In the genomic region with DNA sequence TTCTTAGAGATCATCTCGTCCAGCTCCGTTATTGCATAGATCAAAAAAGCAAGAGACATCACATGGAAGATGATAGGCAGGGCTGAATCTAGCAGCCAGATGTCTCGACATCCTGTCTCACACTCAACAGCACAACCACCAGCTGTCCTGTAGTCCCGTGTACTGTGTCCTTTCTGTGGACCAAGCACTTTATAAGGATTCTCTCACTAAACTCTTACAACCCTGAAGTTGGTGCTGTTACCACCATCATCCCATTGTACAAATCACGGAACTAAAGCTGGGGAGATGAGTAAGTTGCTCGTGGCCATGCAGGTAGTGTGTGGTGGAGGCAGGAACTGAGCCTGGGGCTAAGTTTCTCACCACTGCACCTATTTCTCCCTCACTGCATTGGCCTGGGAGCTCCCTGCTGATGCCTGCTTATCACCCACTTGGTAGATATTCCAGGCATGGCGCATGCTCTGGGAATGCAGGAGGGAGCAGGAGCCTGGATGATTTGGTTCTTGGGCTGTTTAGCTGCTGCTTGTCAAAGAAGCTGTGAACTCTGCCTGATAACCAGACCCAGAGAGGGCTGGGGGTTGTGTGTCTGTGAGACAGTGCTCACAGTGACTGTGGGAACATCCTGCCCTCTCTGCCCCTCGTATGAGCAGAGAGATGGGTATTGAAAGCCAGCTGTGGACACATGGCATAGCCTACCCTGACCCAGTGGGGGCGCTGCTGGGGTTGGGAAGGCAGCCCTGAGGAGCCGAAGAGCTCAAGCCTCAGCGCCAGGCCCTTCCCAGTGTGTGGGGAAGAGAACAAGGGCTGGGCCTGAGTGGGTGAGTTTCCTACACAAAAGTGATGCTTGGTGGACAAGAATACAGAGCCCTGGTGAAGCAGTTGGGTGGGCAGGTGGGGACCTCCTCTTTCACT, we compare ENCODE assay signal across 10 cellular contexts. TPM values are rescaled to one million over a fixed set of nuclear protein-coding genes. Genes with fewer than 3 reads are reported as not detected.
A peak's percentile ranks its signal among the peaks of the same experiment; 100 is the strongest.
DNase-seq lines count a peak whose midpoint lies in the region; ATAC-seq, FAIRE-seq and TF ChIP-seq lines count a peak whose summit lies in the region.
"Had no signal": no experiment of that assay in that cellular context is flagged by ENCODE, and none has a peak within 500 bp of the region (broad histone marks: within the 10 kb centered on the region; RNA-seq: fewer than 3 reads in every experiment).

No MANE protein-coding gene starts in this region.

- no peaks in the 10 kb centered on the region for H3K4me1 ChIP-seq in trophoblast cell (ENCODE audit: control insufficient read depth in 1 of 2, insufficient read depth in 2 of 2, low read length in 2 of 2)
- H3K4me1 ChIP-seq in lower lobe of right lung = no peaks in the 10 kb centered on the region
- H3K4me1 ChIP-seq: uterus had no signal

- DNase-seq in NCI-H82 (lab: John Stamatoyannopoulos, UW) = peak; percentile 82
- DNase-seq in NCI-H82 treated with DMSO at 0.1 percent for 48 hours (lab: John Stamatoyannopoulos, UW; ENCODE audit: unreplicated experiment) = no peak
- peak; percentile 74 for DNase-seq in NCI-H1694 (lab: John Stamatoyannopoulos, UW)
- DNase-seq in coronary artery (ENCODE audit: low spot score) = peak; percentile 24
- peak; percentile 98 for DNase-seq in trophoblast cell
- DNase-seq in lower lobe of right lung = no peak
- DNase-seq in GM12892 (ENCODE audit: insufficient read length) = no peak

- no peak overlapping the region for H4K8ac ChIP-seq in trophoblast cell (ENCODE audit: low read depth, low read length)

- no peak overlapping the region for H3K18ac ChIP-seq in trophoblast cell (ENCODE audit: low read length)

- no peak for FAIRE-seq in GM12892 (lab: Jason Lieb, UNC)

- H2AK5ac ChIP-seq in trophoblast cell (ENCODE audit: low read length) = no peak overlapping the region

- no peaks in the 10 kb centered on the region for H3K79me2 ChIP-seq in trophoblast cell (ENCODE audit: control insufficient read depth, insufficient read depth, low read length, poor library complexity)

- no peak for TF ChIP-seq POLR2A in GM12892 (IDR thresholded peaks at IDR 0.05; ENCODE audit: low read depth, low read length)

- no peak overlapping the region for H3K14ac ChIP-seq in trophoblast cell (ENCODE audit: low read length)

- TF ChIP-seq CTCF in coronary artery (IDR thresholded peaks at IDR 0.05) = no peak
- TF ChIP-seq CTCF in lower lobe of right lung (IDR thresholded peaks at IDR 0.05) = no peak

- H3K9ac ChIP-seq in trophoblast cell (ENCODE audit: low read length) = no peak overlapping the region

- H2BK12ac ChIP-seq in trophoblast cell (ENCODE audit: low read length) = no peak overlapping the region

- H4K91ac ChIP-seq in trophoblast cell (ENCODE audit: low read depth, low read length) = no peak overlapping the region

- no peak for ATAC-seq in HG03460 (IDR thresholded peaks at IDR 0.05; ENCODE audit: unreplicated experiment)
- ATAC-seq in lower lobe of right lung = no peak

- H3K4me3 ChIP-seq in coronary artery (no peak overlapping the region), trophoblast cell (ENCODE audit: low read depth, low read length) (no peak overlapping the region), lower lobe of right lung (no peak overlapping the region)
- H3K4me3 ChIP-seq: uterus had no signal

- H3K36me3 ChIP-seq in trophoblast cell (ENCODE audit: control insufficient read depth in 1 of 2, insufficient read depth in 2 of 2, low read length in 2 of 2) (no peaks in the 10 kb centered on the region), lower lobe of right lung (no peaks in the 10 kb centered on the region)
- H3K36me3 ChIP-seq: uterus had no signal

- H2BK5ac ChIP-seq in trophoblast cell (ENCODE audit: low read depth, low read length, poor library complexity) = no peak overlapping the region

- no CpG with 5 or more reads among the region's 11 CpGs for WGBS in trophoblast cell (ENCODE audit: extremely low coverage, insufficient coverage, insufficient read length)

- H3K23ac ChIP-seq in trophoblast cell (ENCODE audit: low read length) = no peak overlapping the region

- no peak overlapping the region for H2BK120ac ChIP-seq in trophoblast cell (ENCODE audit: insufficient read depth, low read length, poor library complexity)

- no peaks in the 10 kb centered on the region for H3K79me1 ChIP-seq in trophoblast cell (ENCODE audit: low read length)

- intact Hi-C loops in lower lobe of right lung (cut with DNase I) = loop anchor here (10.0 kb wide), 1 partner anchor 165 kb away; no protein-coding TSS in a partner anchor

- no peak overlapping the region for H4K12ac ChIP-seq in trophoblast cell (ENCODE audit: low read depth, low read length)

- H2AFZ ChIP-seq in trophoblast cell (ENCODE audit: insufficient read depth, low read length, poor library complexity) = no peak overlapping the region

- no peak overlapping the region for H3K27ac ChIP-seq in coronary artery
- H3K27ac ChIP-seq in trophoblast cell (ENCODE audit: low read depth, low read length) = no peak overlapping the region
- no peak overlapping the region for H3K27ac ChIP-seq in lower lobe of right lung
- H3K27ac ChIP-seq: uterus had no signal

- no peak overlapping the region for H3K4ac ChIP-seq in trophoblast cell (ENCODE audit: low read depth, low read length)

- H3K27me3 ChIP-seq in trophoblast cell (ENCODE audit: insufficient read depth, low read length) = no peaks in the 10 kb centered on the region
- peaks cover 5% of the 10 kb centered on the region for H3K27me3 ChIP-seq in lower lobe of right lung (ENCODE audit: low read depth)
- H3K27me3 ChIP-seq: uterus had no signal

- no peak overlapping the region for H3K4me2 ChIP-seq in trophoblast cell (ENCODE audit: low read length)

- H3K9me3 ChIP-seq in trophoblast cell (ENCODE audit: insufficient read depth, low read depth, low read length) (no peaks in the 10 kb centered on the region), lower lobe of right lung (no peaks in the 10 kb centered on the region)
- H3K9me3 ChIP-seq: uterus had no signal

RNA-seq across cellular contexts. Expression of a gene that starts 13.6 kb away (rescaled TPM):
- polyA plus RNA-seq in trophoblast cell (2013) = 0.68 and 1.1 TPM in 2 replicates
- 1.3 TPM for total RNA-seq in lower lobe of right lung
- 19.8 TPM for polyA plus RNA-seq in GM12892 (2012; ENCODE audit: missing spikeins)

RNA-seq across cellular contexts. Expression of a gene that starts 32.7 kb away (rescaled TPM):
- polyA plus RNA-seq in trophoblast cell (2013) = 46.3 and 46.7 TPM in 2 replicates
- total RNA-seq in lower lobe of right lung = 52.0 TPM
- polyA plus RNA-seq in GM12892 (2012; ENCODE audit: missing spikeins) = 38.9 TPM

RNA-seq across cellular contexts. Expression of a gene that starts 45.9 kb away (rescaled TPM):
- polyA plus RNA-seq in trophoblast cell (2013) = not detected in 2 replicates
- total RNA-seq in lower lobe of right lung = not detected
- polyA plus RNA-seq in GM12892 (2012; ENCODE audit: missing spikeins) = not detected
- total RNA-seq: posterior vena cava, uterus had no signal

Comparison
In these comparisons a context has a peak if more than half of its experiments do, and no peak if none do; other contexts are left out.
1. DNase-seq: peak in NCI-H82 (single experiment), NCI-H1694 (single experiment), coronary artery (single experiment) and trophoblast cell (2 of 2); none in NCI-H82 treated with DMSO at 0.1 percent for 48 hours (single experiment), lower lobe of right lung (single experiment) and GM12892 (single experiment).